Comparison of ENCODE assay signal across 9 cellular contexts in the genomic region with DNA sequence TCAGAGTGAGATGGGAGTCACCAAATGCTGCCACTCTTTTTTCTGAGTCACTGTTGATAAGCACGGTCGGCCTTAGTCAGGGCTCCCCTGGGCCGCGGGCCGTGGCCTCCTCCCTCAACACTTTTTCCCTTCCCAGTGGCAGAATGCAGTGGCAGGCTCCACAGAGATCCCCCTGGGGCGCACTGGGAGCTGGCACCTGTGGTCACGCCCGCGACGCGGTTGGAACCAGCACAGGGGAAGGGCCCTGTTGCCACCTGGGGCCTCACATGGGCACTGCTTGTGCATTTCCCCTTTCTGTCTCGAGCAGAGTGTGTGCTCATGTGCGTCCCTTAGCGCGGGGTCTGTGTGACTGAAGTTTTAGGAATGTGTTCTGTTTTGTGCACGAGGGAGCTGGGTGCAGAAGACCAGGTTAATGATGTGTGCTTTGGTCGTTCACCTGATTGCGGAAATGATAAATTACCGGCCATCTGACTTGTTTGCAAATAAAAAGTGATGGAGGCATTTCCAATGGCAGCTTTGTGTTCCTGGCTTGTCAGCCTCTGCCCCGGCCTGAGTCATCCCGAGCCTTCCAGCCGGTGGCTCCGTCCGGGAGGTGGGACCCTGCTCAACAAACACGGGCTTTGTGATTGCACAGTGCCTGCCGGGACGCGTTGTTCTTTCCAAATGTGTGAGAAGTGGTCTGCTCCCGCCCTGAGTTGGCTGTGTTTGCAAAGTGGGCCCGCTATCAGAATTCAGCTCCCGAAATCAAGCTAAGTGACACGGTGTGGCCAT.
DNase-seq lines count a peak whose midpoint lies in the region; ATAC-seq and TF ChIP-seq lines count a peak whose summit lies in the region.
"Had no signal": no experiment of that assay in that cellular context is flagged by ENCODE, and none has a peak within 500 bp of the region (broad histone marks: within the 10 kb centered on the region; RNA-seq: fewer than 3 reads in every experiment).

No MANE protein-coding gene starts in this region.

- no peaks in the 10 kb centered on the region for H3K27me3 Mint-ChIP-seq in H9 (ENCODE audit: low read depth)

- no peak overlapping the region for H3K18ac ChIP-seq in H9 (ENCODE audit: insufficient read length, low read depth, low read length)

- no peak overlapping the region for H3K9ac ChIP-seq in H9 (ENCODE audit: extremely low read depth, insufficient read length, low read length)

- no peak overlapping the region for H3K23ac ChIP-seq in H9 (ENCODE audit: insufficient read length, low read depth, low read length)

- H2BK5ac ChIP-seq in H9 (ENCODE audit: insufficient read length, low read length) = no peak overlapping the region

- H3K4me1 ChIP-seq in H9 (ENCODE audit: insufficient read depth, low read length) (no peaks in the 10 kb centered on the region), Peyer's patch (no peaks in the 10 kb centered on the region)
- H3K4me1 ChIP-seq: gastrocnemius medialis had no signal

- H2BK15ac ChIP-seq in H9 (ENCODE audit: low read depth, low read length) = no peak overlapping the region

- no peak overlapping the region for H2BK120ac ChIP-seq in H9 (ENCODE audit: low read depth, low read length, poor library complexity, severe bottlenecking)

- no peak overlapping the region for H3K4me2 ChIP-seq in H9 (ENCODE audit: insufficient read depth, insufficient read length, low read length)

- H3T11ph ChIP-seq in H9 (ENCODE audit: low read length) = no peak overlapping the region

- TF ChIP-seq CTCF in H9 (conservative IDR thresholded peaks at IDR 0.05) (no peak), Peyer's patch (IDR thresholded peaks at IDR 0.05) (no peak), fibroblast of the aortic adventitia (IDR thresholded peaks at IDR 0.05; ENCODE audit: insufficient read depth, low read length) (no peak)

- no peak for ATAC-seq in HG02885 (IDR thresholded peaks at IDR 0.05; ENCODE audit: poor library complexity, unreplicated experiment)
- ATAC-seq: gastrocnemius medialis had no signal

- WGBS in H9 (ENCODE audit: extremely low coverage, insufficient read length, low lambda C conversion rate) = no CpG with 5 or more reads among the region's 32 CpGs

- H3K14ac ChIP-seq in H9 (ENCODE audit: insufficient read depth, low read length) = no peak overlapping the region

- H3K23me2 ChIP-seq in H9 (ENCODE audit: insufficient read length, low read depth, low read length, poor library complexity, severe bottlenecking) = no peaks in the 10 kb centered on the region

- H3K4me3 Mint-ChIP-seq in H9 = no peak overlapping the region

- DNase-seq in H9 = peak; percentile 22
- peak; percentile 23 to 62 (median 52) for DNase-seq in Peyer's patch
- DNase-seq in fibroblast of the aortic adventitia (ENCODE audit: low read depth) = peak; percentile 47
- DNase-seq in occipital lobe (lab: John Stamatoyannopoulos, UW) = peak; percentile 86
- DNase-seq in NCI-H1092 treated with DMSO at 0.1 percent for 48 hours (lab: John Stamatoyannopoulos, UW) = no peak
- DNase-seq in GOT3 (lab: John Stamatoyannopoulos, UW) = no peak
- DNase-seq in NCI-H446 (lab: John Stamatoyannopoulos, UW) = no peak

- H2AFZ ChIP-seq in H9 (ENCODE audit: low read length) = no peak overlapping the region

- no peak overlapping the region for H2BK20ac ChIP-seq in H9 (ENCODE audit: low read depth, low read length, poor library complexity, severe bottlenecking)

- H3K4me3 ChIP-seq in Peyer's patch (no peak overlapping the region), fibroblast of the aortic adventitia (ENCODE audit: low read depth, low read length) (no peak overlapping the region)
- H3K4me3 ChIP-seq: gastrocnemius medialis had no signal

- no peaks in the 10 kb centered on the region for H3K79me2 ChIP-seq in H9 (ENCODE audit: insufficient read depth, low read length)

- H3K27me3 ChIP-seq in H9 (ENCODE audit: insufficient read depth, low read length) = no peaks in the 10 kb centered on the region
- no peaks in the 10 kb centered on the region for H3K27me3 ChIP-seq in Peyer's patch
- H3K27me3 ChIP-seq: gastrocnemius medialis had no signal

- no peak overlapping the region; a peak in 2 of 7 replicates for H3K27ac Mint-ChIP-seq in H9

- H3K9me3 ChIP-seq in H9 (ENCODE audit: control insufficient read depth, low read depth, low read length) = no peaks in the 10 kb centered on the region
- no peaks in the 10 kb centered on the region for H3K9me3 ChIP-seq in Peyer's patch
- H3K9me3 ChIP-seq: gastrocnemius medialis had no signal

- H3K36me3 ChIP-seq in Peyer's patch = peaks cover 0 to 4% (median 0%) of the 10 kb centered on the region in 3 donors
- H3K36me3 ChIP-seq: gastrocnemius medialis had no signal

- H3K9me3 Mint-ChIP-seq in H9 = no peaks in the 10 kb centered on the region; a peak in 2 of 5 replicates

- no peak overlapping the region for H3K4ac ChIP-seq in H9 (ENCODE audit: low read depth, low read length)

- H3K79me1 ChIP-seq in H9 (ENCODE audit: insufficient read depth, low read depth, low read length, poor library complexity, severe bottlenecking) = no peaks in the 10 kb centered on the region

- peaks cover 4 to 5% of the 10 kb centered on the region in 2 experiments; a peak in 3 of 4 replicates for H3K4me1 Mint-ChIP-seq in H9

- no peaks in the 10 kb centered on the region for H3K36me3 Mint-ChIP-seq in H9 (ENCODE audit: insufficient read depth in 1 of 3, low read depth in 3 of 3)

- H3K56ac ChIP-seq in H9 (ENCODE audit: insufficient read length, low read depth, low read length) = no peak overlapping the region

- no peak overlapping the region for H4K5ac ChIP-seq in H9 (ENCODE audit: insufficient read length, low read depth, low read length)

- H2AK5ac ChIP-seq in H9 (ENCODE audit: insufficient read length, low read length) = no peak overlapping the region

- no peak for TF ChIP-seq POLR2A in Peyer's patch (IDR thresholded peaks at IDR 0.05)

- no peak overlapping the region for H4K8ac ChIP-seq in H9 (replicated peaks; ENCODE audit: insufficient read length, low read depth, low read length)

- peaks cover 5% of the 10 kb centered on the region for H4K20me1 ChIP-seq in H9 (ENCODE audit: control insufficient read depth, insufficient read depth, insufficient read length)

- H3K27ac ChIP-seq in H9 (ENCODE audit: insufficient read length, low read depth, low read length) (no peak overlapping the region), Peyer's patch (no peak overlapping the region)
- H3K27ac ChIP-seq: gastrocnemius medialis had no signal

- H4K91ac ChIP-seq in H9 (ENCODE audit: insufficient read length, low read depth, low read length) = no peak overlapping the region

- H2BK12ac ChIP-seq in H9 (ENCODE audit: insufficient read length, low read depth, low read length) = no peak overlapping the region

Comparison
In these comparisons a context has a peak if more than half of its experiments do, and no peak if none do; other contexts are left out.
1. DNase-seq: peak in H9 (single experiment), Peyer's patch (3 of 3), fibroblast of the aortic adventitia (single experiment) and occipital lobe (single experiment); none in NCI-H1092 treated with DMSO at 0.1 percent for 48 hours (single experiment), GOT3 (single experiment) and NCI-H446 (0 of 2).